1 cellular context compared by ENCODE assay signal in the genomic region with DNA sequence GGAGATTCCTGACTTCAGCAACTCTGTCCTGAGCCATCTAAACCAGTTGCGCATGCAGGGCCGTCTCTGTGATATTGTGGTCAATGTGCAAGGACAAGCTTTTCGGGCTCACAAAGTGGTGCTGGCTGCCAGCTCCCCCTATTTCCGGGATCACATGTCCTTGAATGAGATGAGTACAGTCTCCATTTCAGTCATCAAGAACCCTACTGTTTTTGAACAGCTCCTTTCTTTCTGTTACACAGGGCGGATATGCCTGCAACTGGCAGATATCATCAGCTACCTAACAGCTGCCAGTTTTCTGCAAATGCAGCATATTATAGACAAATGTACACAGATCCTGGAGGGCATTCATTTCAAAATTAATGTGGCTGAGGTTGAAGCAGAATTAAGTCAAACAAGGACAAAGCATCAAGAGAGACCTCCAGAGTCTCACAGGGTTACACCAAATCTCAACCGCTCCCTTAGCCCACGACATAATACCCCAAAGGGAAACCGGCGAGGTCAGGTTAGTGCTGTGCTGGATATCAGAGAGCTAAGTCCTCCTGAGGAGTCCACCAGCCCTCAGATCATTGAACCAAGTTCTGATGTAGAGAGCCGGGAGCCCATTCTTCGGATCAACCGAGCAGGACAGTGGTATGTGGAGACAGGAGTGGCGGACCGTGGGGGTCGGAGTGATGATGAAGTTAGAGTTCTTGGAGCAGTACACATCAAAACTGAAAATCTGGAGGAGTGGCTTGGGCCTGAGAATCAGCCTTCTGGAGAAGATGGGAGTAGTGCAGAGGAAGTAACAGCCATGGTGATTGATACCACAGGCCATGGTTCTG.
TF ChIP-seq lines count a peak whose summit lies in the region.

No MANE protein-coding gene starts in this region.

TF ChIP-seq in K562, 482 proteins besides CTCF, POLR2A, EP300 and RAD21 (continued from another document and continues in another):
- TF ChIP-seq, protein P1, sequence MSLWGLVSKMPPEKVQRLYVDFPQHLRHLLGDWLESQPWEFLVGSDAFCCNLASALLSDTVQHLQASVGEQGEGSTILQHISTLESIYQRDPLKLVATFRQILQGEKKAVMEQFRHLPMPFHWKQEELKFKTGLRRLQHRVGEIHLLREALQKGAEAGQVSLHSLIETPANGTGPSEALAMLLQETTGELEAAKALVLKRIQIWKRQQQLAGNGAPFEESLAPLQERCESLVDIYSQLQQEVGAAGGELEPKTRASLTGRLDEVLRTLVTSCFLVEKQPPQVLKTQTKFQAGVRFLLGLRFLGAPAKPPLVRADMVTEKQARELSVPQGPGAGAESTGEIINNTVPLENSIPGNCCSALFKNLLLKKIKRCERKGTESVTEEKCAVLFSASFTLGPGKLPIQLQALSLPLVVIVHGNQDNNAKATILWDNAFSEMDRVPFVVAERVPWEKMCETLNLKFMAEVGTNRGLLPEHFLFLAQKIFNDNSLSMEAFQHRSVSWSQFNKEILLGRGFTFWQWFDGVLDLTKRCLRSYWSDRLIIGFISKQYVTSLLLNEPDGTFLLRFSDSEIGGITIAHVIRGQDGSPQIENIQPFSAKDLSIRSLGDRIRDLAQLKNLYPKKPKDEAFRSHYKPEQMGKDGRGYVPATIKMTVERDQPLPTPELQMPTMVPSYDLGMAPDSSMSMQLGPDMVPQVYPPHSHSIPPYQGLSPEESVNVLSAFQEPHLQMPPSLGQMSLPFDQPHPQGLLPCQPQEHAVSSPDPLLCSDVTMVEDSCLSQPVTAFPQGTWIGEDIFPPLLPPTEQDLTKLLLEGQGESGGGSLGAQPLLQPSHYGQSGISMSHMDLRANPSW (CRISPR knock-in tag; IDR thresholded peaks at IDR 0.05) = no peak
- TF ChIP-seq, protein P2, sequence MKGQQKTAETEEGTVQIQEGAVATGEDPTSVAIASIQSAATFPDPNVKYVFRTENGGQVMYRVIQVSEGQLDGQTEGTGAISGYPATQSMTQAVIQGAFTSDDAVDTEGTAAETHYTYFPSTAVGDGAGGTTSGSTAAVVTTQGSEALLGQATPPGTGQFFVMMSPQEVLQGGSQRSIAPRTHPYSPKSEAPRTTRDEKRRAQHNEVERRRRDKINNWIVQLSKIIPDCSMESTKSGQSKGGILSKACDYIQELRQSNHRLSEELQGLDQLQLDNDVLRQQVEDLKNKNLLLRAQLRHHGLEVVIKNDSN (CRISPR knock-in tag; IDR thresholded peaks at IDR 0.05) = no peak
- TF ChIP-seq, protein P3, sequence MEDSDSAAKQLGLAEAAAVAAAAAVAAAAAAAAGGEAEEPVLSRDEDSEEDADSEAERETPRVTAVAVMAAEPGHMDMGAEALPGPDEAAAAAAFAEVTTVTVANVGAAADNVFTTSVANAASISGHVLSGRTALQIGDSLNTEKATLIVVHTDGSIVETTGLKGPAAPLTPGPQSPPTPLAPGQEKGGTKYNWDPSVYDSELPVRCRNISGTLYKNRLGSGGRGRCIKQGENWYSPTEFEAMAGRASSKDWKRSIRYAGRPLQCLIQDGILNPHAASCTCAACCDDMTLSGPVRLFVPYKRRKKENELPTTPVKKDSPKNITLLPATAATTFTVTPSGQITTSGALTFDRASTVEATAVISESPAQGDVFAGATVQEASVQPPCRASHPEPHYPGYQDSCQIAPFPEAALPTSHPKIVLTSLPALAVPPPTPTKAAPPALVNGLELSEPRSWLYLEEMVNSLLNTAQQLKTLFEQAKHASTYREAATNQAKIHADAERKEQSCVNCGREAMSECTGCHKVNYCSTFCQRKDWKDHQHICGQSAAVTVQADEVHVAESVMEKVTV (CRISPR knock-in tag; IDR thresholded peaks at IDR 0.05) = no peak
- TF ChIP-seq LEF1 (IDR thresholded peaks at IDR 0.05) (no peak), ZNF316 (IDR thresholded peaks at IDR 0.05) (peak; percentile 97), ZNF224 (CRISPR knock-in tag; IDR thresholded peaks at IDR 0.05) (no peak), POLR2B (IDR thresholded peaks at IDR 0.05; ENCODE audit: low read depth, partially characterized antibody) (no peak), ZNF77 (CRISPR knock-in tag; IDR thresholded peaks at IDR 0.05) (no peak), ZFPM2 (CRISPR knock-in tag; IDR thresholded peaks at IDR 0.05) (no peak), PTBP1 (IDR thresholded peaks at IDR 0.05; ENCODE audit: low read depth, low read length) (no peak), SPI1 (IDR thresholded peaks at IDR 0.05; ENCODE audit: borderline replicate concordance, low read depth, low read length) (no peak; the same call in 1 of the 2 replicates), ZNF197 (CRISPR knock-in tag; IDR thresholded peaks at IDR 0.05; ENCODE audit: low read depth) (no peak), PTTG1 (tag; IDR thresholded peaks at IDR 0.05; ENCODE audit: low read depth) (no peak), IFI16 (CRISPR knock-in tag; IDR thresholded peaks at IDR 0.05) (no peak), L3MBTL2 (IDR thresholded peaks at IDR 0.05) (peak; percentile 29; the same call in 1 of the 2 replicates), CREM (IDR thresholded peaks at IDR 0.05; ENCODE audit: low read depth) (no peak), TGIF2 (CRISPR knock-in tag; IDR thresholded peaks at IDR 0.05) (no peak), TCF7L2 (IDR thresholded peaks at IDR 0.05; ENCODE audit: low read depth, low read length) (no peak)
- TF ChIP-seq, protein P4, sequence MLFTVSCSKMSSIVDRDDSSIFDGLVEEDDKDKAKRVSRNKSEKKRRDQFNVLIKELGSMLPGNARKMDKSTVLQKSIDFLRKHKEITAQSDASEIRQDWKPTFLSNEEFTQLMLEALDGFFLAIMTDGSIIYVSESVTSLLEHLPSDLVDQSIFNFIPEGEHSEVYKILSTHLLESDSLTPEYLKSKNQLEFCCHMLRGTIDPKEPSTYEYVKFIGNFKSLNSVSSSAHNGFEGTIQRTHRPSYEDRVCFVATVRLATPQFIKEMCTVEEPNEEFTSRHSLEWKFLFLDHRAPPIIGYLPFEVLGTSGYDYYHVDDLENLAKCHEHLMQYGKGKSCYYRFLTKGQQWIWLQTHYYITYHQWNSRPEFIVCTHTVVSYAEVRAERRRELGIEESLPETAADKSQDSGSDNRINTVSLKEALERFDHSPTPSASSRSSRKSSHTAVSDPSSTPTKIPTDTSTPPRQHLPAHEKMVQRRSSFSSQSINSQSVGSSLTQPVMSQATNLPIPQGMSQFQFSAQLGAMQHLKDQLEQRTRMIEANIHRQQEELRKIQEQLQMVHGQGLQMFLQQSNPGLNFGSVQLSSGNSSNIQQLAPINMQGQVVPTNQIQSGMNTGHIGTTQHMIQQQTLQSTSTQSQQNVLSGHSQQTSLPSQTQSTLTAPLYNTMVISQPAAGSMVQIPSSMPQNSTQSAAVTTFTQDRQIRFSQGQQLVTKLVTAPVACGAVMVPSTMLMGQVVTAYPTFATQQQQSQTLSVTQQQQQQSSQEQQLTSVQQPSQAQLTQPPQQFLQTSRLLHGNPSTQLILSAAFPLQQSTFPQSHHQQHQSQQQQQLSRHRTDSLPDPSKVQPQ (CRISPR knock-in tag; IDR thresholded peaks at IDR 0.05; ENCODE audit: borderline replicate concordance) = no peak
- TF ChIP-seq, protein P5, sequence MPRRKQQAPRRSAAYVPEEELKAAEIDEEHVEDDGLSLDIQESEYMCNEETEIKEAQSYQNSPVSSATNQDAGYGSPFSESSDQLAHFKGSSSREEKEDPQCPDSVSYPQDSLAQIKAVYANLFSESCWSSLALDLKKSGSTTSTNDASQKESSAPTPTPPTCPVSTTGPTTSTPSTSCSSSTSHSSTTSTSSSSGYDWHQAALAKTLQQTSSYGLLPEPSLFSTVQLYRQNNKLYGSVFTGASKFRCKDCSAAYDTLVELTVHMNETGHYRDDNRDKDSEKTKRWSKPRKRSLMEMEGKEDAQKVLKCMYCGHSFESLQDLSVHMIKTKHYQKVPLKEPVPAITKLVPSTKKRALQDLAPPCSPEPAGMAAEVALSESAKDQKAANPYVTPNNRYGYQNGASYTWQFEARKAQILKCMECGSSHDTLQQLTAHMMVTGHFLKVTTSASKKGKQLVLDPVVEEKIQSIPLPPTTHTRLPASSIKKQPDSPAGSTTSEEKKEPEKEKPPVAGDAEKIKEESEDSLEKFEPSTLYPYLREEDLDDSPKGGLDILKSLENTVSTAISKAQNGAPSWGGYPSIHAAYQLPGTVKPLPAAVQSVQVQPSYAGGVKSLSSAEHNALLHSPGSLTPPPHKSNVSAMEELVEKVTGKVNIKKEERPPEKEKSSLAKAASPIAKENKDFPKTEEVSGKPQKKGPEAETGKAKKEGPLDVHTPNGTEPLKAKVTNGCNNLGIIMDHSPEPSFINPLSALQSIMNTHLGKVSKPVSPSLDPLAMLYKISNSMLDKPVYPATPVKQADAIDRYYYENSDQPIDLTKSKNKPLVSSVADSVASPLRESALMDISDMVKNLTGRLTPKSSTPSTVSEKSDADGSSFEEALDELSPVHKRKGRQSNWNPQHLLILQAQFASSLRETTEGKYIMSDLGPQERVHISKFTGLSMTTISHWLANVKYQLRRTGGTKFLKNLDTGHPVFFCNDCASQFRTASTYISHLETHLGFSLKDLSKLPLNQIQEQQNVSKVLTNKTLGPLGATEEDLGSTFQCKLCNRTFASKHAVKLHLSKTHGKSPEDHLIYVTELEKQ (CRISPR knock-in tag; IDR thresholded peaks at IDR 0.05) = no peak
- TF ChIP-seq, protein P6, sequence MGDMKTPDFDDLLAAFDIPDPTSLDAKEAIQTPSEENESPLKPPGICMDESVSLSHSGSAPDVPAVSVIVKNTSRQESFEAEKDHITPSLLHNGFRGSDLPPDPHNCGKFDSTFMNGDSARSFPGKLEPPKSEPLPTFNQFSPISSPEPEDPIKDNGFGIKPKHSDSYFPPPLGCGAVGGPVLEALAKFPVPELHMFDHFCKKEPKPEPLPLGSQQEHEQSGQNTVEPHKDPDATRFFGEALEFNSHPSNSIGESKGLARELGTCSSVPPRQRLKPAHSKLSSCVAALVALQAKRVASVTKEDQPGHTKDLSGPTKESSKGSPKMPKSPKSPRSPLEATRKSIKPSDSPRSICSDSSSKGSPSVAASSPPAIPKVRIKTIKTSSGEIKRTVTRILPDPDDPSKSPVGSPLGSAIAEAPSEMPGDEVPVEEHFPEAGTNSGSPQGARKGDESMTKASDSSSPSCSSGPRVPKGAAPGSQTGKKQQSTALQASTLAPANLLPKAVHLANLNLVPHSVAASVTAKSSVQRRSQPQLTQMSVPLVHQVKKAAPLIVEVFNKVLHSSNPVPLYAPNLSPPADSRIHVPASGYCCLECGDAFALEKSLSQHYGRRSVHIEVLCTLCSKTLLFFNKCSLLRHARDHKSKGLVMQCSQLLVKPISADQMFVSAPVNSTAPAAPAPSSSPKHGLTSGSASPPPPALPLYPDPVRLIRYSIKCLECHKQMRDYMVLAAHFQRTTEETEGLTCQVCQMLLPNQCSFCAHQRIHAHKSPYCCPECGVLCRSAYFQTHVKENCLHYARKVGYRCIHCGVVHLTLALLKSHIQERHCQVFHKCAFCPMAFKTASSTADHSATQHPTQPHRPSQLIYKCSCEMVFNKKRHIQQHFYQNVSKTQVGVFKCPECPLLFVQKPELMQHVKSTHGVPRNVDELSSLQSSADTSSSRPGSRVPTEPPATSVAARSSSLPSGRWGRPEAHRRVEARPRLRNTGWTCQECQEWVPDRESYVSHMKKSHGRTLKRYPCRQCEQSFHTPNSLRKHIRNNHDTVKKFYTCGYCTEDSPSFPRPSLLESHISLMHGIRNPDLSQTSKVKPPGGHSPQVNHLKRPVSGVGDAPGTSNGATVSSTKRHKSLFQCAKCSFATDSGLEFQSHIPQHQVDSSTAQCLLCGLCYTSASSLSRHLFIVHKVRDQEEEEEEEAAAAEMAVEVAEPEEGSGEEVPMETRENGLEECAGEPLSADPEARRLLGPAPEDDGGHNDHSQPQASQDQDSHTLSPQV (IDR thresholded peaks at IDR 0.05) = 0 out of 2 replicates have a peak, but pooled peaks have one; percentile 48
- TF ChIP-seq, protein P7, sequence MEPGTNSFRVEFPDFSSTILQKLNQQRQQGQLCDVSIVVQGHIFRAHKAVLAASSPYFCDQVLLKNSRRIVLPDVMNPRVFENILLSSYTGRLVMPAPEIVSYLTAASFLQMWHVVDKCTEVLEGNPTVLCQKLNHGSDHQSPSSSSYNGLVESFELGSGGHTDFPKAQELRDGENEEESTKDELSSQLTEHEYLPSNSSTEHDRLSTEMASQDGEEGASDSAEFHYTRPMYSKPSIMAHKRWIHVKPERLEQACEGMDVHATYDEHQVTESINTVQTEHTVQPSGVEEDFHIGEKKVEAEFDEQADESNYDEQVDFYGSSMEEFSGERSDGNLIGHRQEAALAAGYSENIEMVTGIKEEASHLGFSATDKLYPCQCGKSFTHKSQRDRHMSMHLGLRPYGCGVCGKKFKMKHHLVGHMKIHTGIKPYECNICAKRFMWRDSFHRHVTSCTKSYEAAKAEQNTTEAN (CRISPR knock-in tag; IDR thresholded peaks at IDR 0.05) = no peak
- TF ChIP-seq, protein P8, sequence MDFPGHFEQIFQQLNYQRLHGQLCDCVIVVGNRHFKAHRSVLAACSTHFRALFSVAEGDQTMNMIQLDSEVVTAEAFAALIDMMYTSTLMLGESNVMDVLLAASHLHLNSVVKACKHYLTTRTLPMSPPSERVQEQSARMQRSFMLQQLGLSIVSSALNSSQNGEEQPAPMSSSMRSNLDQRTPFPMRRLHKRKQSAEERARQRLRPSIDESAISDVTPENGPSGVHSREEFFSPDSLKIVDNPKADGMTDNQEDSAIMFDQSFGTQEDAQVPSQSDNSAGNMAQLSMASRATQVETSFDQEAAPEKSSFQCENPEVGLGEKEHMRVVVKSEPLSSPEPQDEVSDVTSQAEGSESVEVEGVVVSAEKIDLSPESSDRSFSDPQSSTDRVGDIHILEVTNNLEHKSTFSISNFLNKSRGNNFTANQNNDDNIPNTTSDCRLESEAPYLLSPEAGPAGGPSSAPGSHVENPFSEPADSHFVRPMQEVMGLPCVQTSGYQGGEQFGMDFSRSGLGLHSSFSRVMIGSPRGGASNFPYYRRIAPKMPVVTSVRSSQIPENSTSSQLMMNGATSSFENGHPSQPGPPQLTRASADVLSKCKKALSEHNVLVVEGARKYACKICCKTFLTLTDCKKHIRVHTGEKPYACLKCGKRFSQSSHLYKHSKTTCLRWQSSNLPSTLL (IDR thresholded peaks at IDR 0.05) = no peak
- TF ChIP-seq, protein P9, sequence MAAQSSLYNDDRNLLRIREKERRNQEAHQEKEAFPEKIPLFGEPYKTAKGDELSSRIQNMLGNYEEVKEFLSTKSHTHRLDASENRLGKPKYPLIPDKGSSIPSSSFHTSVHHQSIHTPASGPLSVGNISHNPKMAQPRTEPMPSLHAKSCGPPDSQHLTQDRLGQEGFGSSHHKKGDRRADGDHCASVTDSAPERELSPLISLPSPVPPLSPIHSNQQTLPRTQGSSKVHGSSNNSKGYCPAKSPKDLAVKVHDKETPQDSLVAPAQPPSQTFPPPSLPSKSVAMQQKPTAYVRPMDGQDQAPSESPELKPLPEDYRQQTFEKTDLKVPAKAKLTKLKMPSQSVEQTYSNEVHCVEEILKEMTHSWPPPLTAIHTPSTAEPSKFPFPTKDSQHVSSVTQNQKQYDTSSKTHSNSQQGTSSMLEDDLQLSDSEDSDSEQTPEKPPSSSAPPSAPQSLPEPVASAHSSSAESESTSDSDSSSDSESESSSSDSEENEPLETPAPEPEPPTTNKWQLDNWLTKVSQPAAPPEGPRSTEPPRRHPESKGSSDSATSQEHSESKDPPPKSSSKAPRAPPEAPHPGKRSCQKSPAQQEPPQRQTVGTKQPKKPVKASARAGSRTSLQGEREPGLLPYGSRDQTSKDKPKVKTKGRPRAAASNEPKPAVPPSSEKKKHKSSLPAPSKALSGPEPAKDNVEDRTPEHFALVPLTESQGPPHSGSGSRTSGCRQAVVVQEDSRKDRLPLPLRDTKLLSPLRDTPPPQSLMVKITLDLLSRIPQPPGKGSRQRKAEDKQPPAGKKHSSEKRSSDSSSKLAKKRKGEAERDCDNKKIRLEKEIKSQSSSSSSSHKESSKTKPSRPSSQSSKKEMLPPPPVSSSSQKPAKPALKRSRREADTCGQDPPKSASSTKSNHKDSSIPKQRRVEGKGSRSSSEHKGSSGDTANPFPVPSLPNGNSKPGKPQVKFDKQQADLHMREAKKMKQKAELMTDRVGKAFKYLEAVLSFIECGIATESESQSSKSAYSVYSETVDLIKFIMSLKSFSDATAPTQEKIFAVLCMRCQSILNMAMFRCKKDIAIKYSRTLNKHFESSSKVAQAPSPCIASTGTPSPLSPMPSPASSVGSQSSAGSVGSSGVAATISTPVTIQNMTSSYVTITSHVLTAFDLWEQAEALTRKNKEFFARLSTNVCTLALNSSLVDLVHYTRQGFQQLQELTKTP (IDR thresholded peaks at IDR 0.05; ENCODE audit: low read depth in 1 of 2, partially characterized antibody in 2 of 2) = no peak
